Comparison of ENCODE assay signal across 23 cellular contexts in the genomic region with DNA sequence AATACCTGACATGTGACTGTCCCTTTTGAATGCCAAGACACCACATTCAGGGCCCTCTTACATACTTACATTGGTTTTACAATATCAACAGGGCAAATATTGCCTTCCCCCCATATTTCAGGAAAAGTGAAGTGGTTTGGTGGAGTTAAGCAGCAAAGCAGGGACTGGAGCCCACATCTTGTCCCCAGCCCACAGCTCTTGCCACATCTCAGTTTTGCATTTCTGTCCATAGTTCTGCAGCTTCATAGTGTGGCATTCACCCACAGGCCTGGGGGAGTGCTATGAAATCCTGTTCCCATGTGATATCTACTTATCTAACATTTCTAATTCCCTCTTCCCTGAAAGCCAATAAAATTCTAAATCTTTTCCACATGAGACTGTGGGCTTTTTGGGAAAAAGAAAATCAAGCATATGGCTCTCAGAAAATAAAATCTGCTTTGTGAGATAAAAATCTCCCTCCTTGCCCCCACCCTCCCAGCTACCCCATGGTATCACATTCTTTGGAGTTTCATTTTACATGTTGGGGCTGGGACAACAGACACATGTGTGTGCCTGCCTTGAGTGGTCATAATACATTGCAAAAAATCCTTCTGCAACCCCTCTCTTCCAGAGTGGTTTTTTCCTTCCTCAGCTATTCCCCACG. TPM values are rescaled to one million over a fixed set of nuclear protein-coding genes. Genes with fewer than 3 reads are reported as not detected.
"Had no signal": no experiment of that assay in that cellular context is flagged by ENCODE, and none has a peak within 500 bp of the region (broad histone marks: within the 10 kb centered on the region; RNA-seq: fewer than 3 reads in every experiment).

No MANE protein-coding gene starts in this region.

- FAIRE-seq: islet of Langerhans had no signal

- H3K4me1 ChIP-seq: lower lobe of right lung, uterus had no signal

- H3K27me3 ChIP-seq: brain microvascular endothelial cell, heart left ventricle, ovary, spleen, uterus had no signal

- H3K27ac Mint-ChIP-seq: activated naive CD8-positive, alpha-beta T cell treated with anti-CD3 and anti-CD28 coated beads, Interleukin-2, amount 10 ng/mL, durations not matched to agents 7 days and 5 days; dendritic cell treated with granulocyte-macrophage colony-stimulating factor and Interleukin-4, amounts not matched to agents 40 ng/mL and 50 ng/mL, for 4 days had no signal

- H3K4me3 ChIP-seq: heart left ventricle, lower lobe of right lung, ovary, spleen, thoracic aorta, uterus had no signal

- H3K27me3 Mint-ChIP-seq: activated naive CD8-positive, alpha-beta T cell treated with anti-CD3 and anti-CD28 coated beads, Interleukin-2, amount 10 ng/mL, durations not matched to agents 7 days and 5 days had no signal

- H3K9me3 ChIP-seq: heart left ventricle, lower lobe of right lung, ovary, spleen, thoracic aorta, uterus had no signal

- DNase-seq: activated CD4-positive, alpha-beta T cell treated with anti-CD3 and anti-CD28 coated beads for 1 hour; activated CD4-positive, alpha-beta T cell treated with anti-CD3 and anti-CD28 coated beads, Interleukin-2, amount 50 U/mL, for 4 hours; activated naive CD4-positive, alpha-beta T cell; activated naive CD8-positive, alpha-beta T cell treated with anti-CD3 and anti-CD28 coated beads, Interleukin-2, amount 10 ng/mL, durations not matched to agents 7 days and 5 days; brain microvascular endothelial cell; cerebellar nuclear complex; effector memory CD4-positive, alpha-beta T cell; foreskin melanocyte; heart left ventricle; left colon; lower lobe of right lung; ovary; spleen; uterus had no signal

- H3K27ac ChIP-seq: brain microvascular endothelial cell, heart left ventricle, lower lobe of right lung, ovary, spleen, thoracic aorta, uterus, VCaP had no signal

- H3K36me3 ChIP-seq: brain microvascular endothelial cell, heart left ventricle, lower lobe of right lung, ovary, spleen, thoracic aorta, uterus had no signal

- ATAC-seq: heart left ventricle, left colon, lower lobe of right lung, sciatic nerve had no signal

- H3K4me3 Mint-ChIP-seq: activated naive CD8-positive, alpha-beta T cell treated with anti-CD3 and anti-CD28 coated beads, Interleukin-2, amount 10 ng/mL, durations not matched to agents 7 days and 5 days; dendritic cell treated with granulocyte-macrophage colony-stimulating factor and Interleukin-4, amounts not matched to agents 40 ng/mL and 50 ng/mL, for 4 days; neural crest cell had no signal

- H3K9me3 Mint-ChIP-seq: activated naive CD8-positive, alpha-beta T cell treated with anti-CD3 and anti-CD28 coated beads, Interleukin-2, amount 10 ng/mL, durations not matched to agents 7 days and 5 days; dendritic cell treated with granulocyte-macrophage colony-stimulating factor and Interleukin-4, amounts not matched to agents 40 ng/mL and 50 ng/mL, for 4 days; neural crest cell had no signal

RNA-seq across cellular contexts. Expression of gene CD2, which starts 20.6 kb away (rescaled TPM):
- total RNA-seq: fibroblast of lung, myocyte, neural crest cell, pulmonary artery endothelial cell had no signal
